Comparison of ENCODE assay signal across 8 cellular contexts in genomic region chr15:81265256-81265943, GRCh38. TPM values are rescaled to one million over a fixed set of nuclear protein-coding genes. Genes with fewer than 3 reads are reported as not detected.
DNase-seq lines count a peak whose midpoint lies in the region; ATAC-seq and TF ChIP-seq lines count a peak whose summit lies in the region.

No MANE protein-coding gene starts in this region.

- H3K36me3 Mint-ChIP-seq in CD4-positive, alpha-beta T cell (ENCODE audit: low read depth), result no peaks in the 10 kb centered on the region
- no peaks in the 10 kb centered on the region for H3K36me3 Mint-ChIP-seq in T-cell
- no peaks in the 10 kb centered on the region for H3K36me3 Mint-ChIP-seq in CD14-positive monocyte

- H3K27ac ChIP-seq in CD4-positive, alpha-beta T cell (ENCODE audit: low read depth, low read length), result no peak overlapping the region

- CTCF ChIA-PET in CD4-positive, alpha-beta T cell (lab: Charles Lee), result interaction anchor here (0.6 to 2.7 kb wide), 35 partner anchors 10 to 1009 kb away, joined by 3 to 34 read pairs (median 6); partner anchors contain the start of gene STARD5
- CTCF ChIA-PET in T-cell (lab: Charles Lee), result interaction anchor here (0.6 to 4.1 kb wide), 68 partner anchors 9 to 874 kb away, joined by 3 to 67 read pairs (median 5); partner anchors contain the start of genes STARD5 (in 1 of the 2) and TLNRD1 (in 1 of the 2)

- no peak for DNase-seq in CD4-positive, alpha-beta T cell
- DNase-seq in T-cell (no peak), left lobe of liver (ENCODE audit: low spot score) (no peak), mucosa of gallbladder (ENCODE audit: low spot score) (no peak), CD14-positive monocyte (ENCODE audit: low spot score) (no peak), NCI-H345 treated with DMSO at 0.1 percent for 48 hours (lab: John Stamatoyannopoulos, UW; ENCODE audit: unreplicated experiment) (no peak)

- ATAC-seq in CD4-positive, alpha-beta T cell (ENCODE audit: poor library complexity), result no peak
- peak; percentile 34 for ATAC-seq in GM19438 (IDR thresholded peaks at IDR 0.05; ENCODE audit: low read depth, unreplicated experiment)
- ATAC-seq in T-cell (replicated peaks in 1 of 4), result peak in 1 of 4 experiments; percentile 20
- ATAC-seq in left lobe of liver, result peak; percentile 56
- no peak for ATAC-seq in GM21423 (IDR thresholded peaks at IDR 0.05; ENCODE audit: unreplicated experiment)

- peak overlapping the region; percentile 66 for H3K4me3 Mint-ChIP-seq in CD4-positive, alpha-beta T cell
- H3K4me3 Mint-ChIP-seq in T-cell (peak overlapping the region in 2 of 3 donors; percentile 54 to 64), CD14-positive monocyte (peak overlapping the region in 1 of 2 donors; percentile 63)

- peaks cover 35% of the 10 kb centered on the region for H3K4me1 Mint-ChIP-seq in CD4-positive, alpha-beta T cell (ENCODE audit: low read depth)
- H3K4me1 Mint-ChIP-seq in T-cell (peaks cover 27 to 37% (median 36%) of the 10 kb centered on the region in 3 donors), CD14-positive monocyte (peaks cover 27% of the 10 kb centered on the region)

- no peak for TF ChIP-seq CTCF in CD4-positive, alpha-beta T cell (IDR thresholded peaks at IDR 0.05)
- TF ChIP-seq CTCF in CD14-positive monocyte (IDR thresholded peaks at IDR 0.05), result no peak

- no peaks in the 10 kb centered on the region for H3K9me3 ChIP-seq in CD4-positive, alpha-beta T cell (ENCODE audit: control insufficient read depth, low read length)

- no peaks in the 10 kb centered on the region for H3K27me3 ChIP-seq in CD4-positive, alpha-beta T cell (ENCODE audit: control insufficient read depth, insufficient read depth, low read length)

- POLR2A ChIA-PET in CD4-positive, alpha-beta T cell (lab: Charles Lee), result interaction anchor here (0.7 to 2.1 kb wide), 11 partner anchors 10 to 265 kb away, joined by 3 to 21 read pairs (median 5); partner anchors contain the start of genes STARD5 and TLNRD1
- POLR2A ChIA-PET in T-cell (lab: Charles Lee), result no interaction called here

- intact Hi-C loops in CD4-positive, alpha-beta T cell (cut with DNase I, micrococcal nuclease), result loop anchor here (5.0 kb wide), 2 partner anchors 268 to 288 kb away; no protein-coding TSS in a partner anchor
- intact Hi-C loops in CD14-positive monocyte (cut with micrococcal nuclease), result loop anchor here (2.0 to 10.0 kb wide), 3 partner anchors 161 to 811 kb away; no protein-coding TSS in a partner anchor

- H3K27me3 Mint-ChIP-seq in CD4-positive, alpha-beta T cell, result no peaks in the 10 kb centered on the region
- H3K27me3 Mint-ChIP-seq in T-cell, result no peaks in the 10 kb centered on the region
- peaks cover 7 to 10% (median 10%) of the 10 kb centered on the region in 3 donors for H3K27me3 Mint-ChIP-seq in CD14-positive monocyte (ENCODE audit: low read depth in 3 of 3)

- no peak overlapping the region for H3K27ac Mint-ChIP-seq in CD4-positive, alpha-beta T cell
- H3K27ac Mint-ChIP-seq in T-cell, result no peak overlapping the region
- H3K27ac Mint-ChIP-seq in CD14-positive monocyte, result no peak overlapping the region

- H3K9me3 Mint-ChIP-seq in CD4-positive, alpha-beta T cell, result no peaks in the 10 kb centered on the region
- H3K9me3 Mint-ChIP-seq in T-cell (no peaks in the 10 kb centered on the region), CD14-positive monocyte (no peaks in the 10 kb centered on the region)

RNA-seq across cellular contexts. Expression of gene STARD5, which starts 58.5 kb away (rescaled TPM):
- total RNA-seq in CD4-positive, alpha-beta T cell, result 1 to 10 TPM; 9.7 to 9.8 TPM
- total RNA-seq in T-cell (1 to 10 TPM; 5.8 to 8.5 (median 7.3) TPM), left lobe of liver (17.8 TPM), mucosa of gallbladder (6.7 TPM)
- 1 to 10 TPM; 1.5 to 2.5 TPM for polyA plus RNA-seq in CD14-positive monocyte

Comparison
In these comparisons a context has a peak if more than half of its experiments do, and no peak if none do; other contexts are left out.
1. ATAC-seq: peak in GM19438 (single experiment) and left lobe of liver (single experiment); none in CD4-positive, alpha-beta T cell (single experiment) and GM21423 (single experiment).